In the genomic region with DNA sequence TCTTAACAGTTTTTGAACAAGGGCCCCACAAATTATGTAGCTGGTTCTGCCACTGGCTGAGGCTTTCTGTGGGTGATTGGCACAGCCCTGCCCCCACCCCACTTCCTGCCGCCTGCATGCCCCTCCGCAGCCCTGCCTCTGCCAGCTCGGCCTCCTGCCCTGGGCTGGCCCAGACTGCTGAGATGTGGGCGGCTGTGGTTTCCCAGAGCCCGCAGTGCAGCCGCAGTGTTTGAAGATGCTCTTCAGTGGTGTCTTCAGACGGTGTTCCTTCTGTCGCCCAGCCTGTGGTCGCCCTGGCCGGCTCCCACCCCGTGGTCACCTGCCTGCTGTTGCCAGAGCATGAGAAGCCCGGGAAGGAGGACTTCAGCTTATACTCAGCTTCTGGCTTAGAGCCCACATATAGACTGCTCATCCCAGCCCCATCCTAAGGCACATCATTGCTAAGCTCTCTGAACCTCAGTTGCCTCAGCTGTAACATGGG, we compare ENCODE assay signal across 8 cellular contexts.
DNase-seq lines count a peak whose midpoint lies in the region; ATAC-seq and TF ChIP-seq lines count a peak whose summit lies in the region.

No MANE protein-coding gene starts in this region.

- no peak overlapping the region for H3K4me3 ChIP-seq in endodermal cell (ENCODE audit: low read length)

- H3K27me3 Mint-ChIP-seq in endodermal cell (ENCODE audit: insufficient read depth), result no peaks in the 10 kb centered on the region

- H3K9me3 Mint-ChIP-seq in endodermal cell, result no peaks in the 10 kb centered on the region

- H3K9me3 ChIP-seq in endodermal cell (ENCODE audit: control insufficient read depth, low read length), result no peaks in the 10 kb centered on the region

- H3K4me1 Mint-ChIP-seq in endodermal cell, result peaks cover 34% of the 10 kb centered on the region

- H3K4me3 Mint-ChIP-seq in endodermal cell, result no peak overlapping the region

- intact Hi-C loops in left colon (cut with DNase I, micrococcal nuclease), result no loop called here

- WGBS in endodermal cell (ENCODE audit: insufficient coverage in 1 of 2, insufficient read length in 1 of 2), 2 experiments, result 84 to 91% methylated on average over 8 to 12 of the region's 12 CpGs

- no peak for ATAC-seq in left colon
- ATAC-seq in HG02884 (IDR thresholded peaks at IDR 0.05; ENCODE audit: unreplicated experiment), result no peak

- H3K36me3 ChIP-seq in endodermal cell (ENCODE audit: control insufficient read depth, insufficient read depth, low read length), result no peaks in the 10 kb centered on the region

- peak; percentile 13 to 20 for DNase-seq in AML-193 (lab: John Stamatoyannopoulos, UW)
- DNase-seq in KBM-7, result peak; percentile 65
- DNase-seq in activated CD8-positive, alpha-beta memory T cell treated with anti-CD3 and anti-CD28 coated beads, Interleukin-2, amount 50 U/mL, for 4 hours, result peak; percentile 36
- DNase-seq in kidney tubule cell (ENCODE audit: low spot score), result peak; percentile 30
- DNase-seq in stimulated activated CD8-positive, alpha-beta memory T cell treated with anti-CD3 and anti-CD28 coated beads, Interleukin-7, amount 100 ng/mL, for 48 hours (ENCODE audit: extremely low read depth in 1 of 2, low read depth in 1 of 2), result peak; percentile 46 to 55
- no peak for DNase-seq in left colon
- DNase-seq in endodermal cell, result no peak

- H3K27ac ChIP-seq in endodermal cell (ENCODE audit: low read depth, low read length), result no peak overlapping the region

- H3K9ac ChIP-seq in endodermal cell (ENCODE audit: extremely low read depth, low read length, poor library complexity, severe bottlenecking), result no peak overlapping the region

- no peaks in the 10 kb centered on the region for H3K27me3 ChIP-seq in endodermal cell (ENCODE audit: control insufficient read depth, insufficient read depth, low read length, poor library complexity, severe bottlenecking)

- in situ Hi-C loops in KBM-7 (cut with MboI; ENCODE audit: low pct_unique_long_range_greater_than_20kb, low sequenced_read_pairs), result no loop called here

- H3K27ac Mint-ChIP-seq in endodermal cell, result no peak overlapping the region

- peaks cover 20% of the 10 kb centered on the region for H3K4me1 ChIP-seq in endodermal cell (ENCODE audit: control insufficient read depth, insufficient read depth, low read length)

- no peak for TF ChIP-seq CTCF in endodermal cell (conservative IDR thresholded peaks at IDR 0.05)

- no peaks in the 10 kb centered on the region for H3K36me3 Mint-ChIP-seq in endodermal cell (ENCODE audit: low read depth)

Comparison
In these comparisons a context has a peak if more than half of its experiments do, and no peak if none do; other contexts are left out.
1. DNase-seq: peak in AML-193 (2 of 2), KBM-7 (single experiment), activated CD8-positive, alpha-beta memory T cell treated with anti-CD3 and anti-CD28 coated beads, Interleukin-2, amount 50 U/mL, for 4 hours (single experiment), kidney tubule cell (single experiment) and stimulated activated CD8-positive, alpha-beta memory T cell treated with anti-CD3 and anti-CD28 coated beads, Interleukin-7, amount 100 ng/mL, for 48 hours (2 of 2); none in left colon (0 of 2) and endodermal cell (single experiment).